ENCODE assay signal across 12 cellular contexts in genomic region chr1:214709241-214709640, GRCh38.
DNase-seq lines count a peak whose midpoint lies in the region; ATAC-seq and TF ChIP-seq lines count a peak whose summit lies in the region.
"Had no signal": no experiment of that assay in that cellular context is flagged by ENCODE, and none has a peak within 500 bp of the region (broad histone marks: within the 10 kb centered on the region; RNA-seq: fewer than 3 reads in every experiment).

No MANE protein-coding gene starts in this region.

- no peak overlapping the region for H3K14ac ChIP-seq in mesenchymal stem cell (ENCODE audit: low read length in 2 of 2)

- no peak overlapping the region for H3K4ac ChIP-seq in mesenchymal stem cell (ENCODE audit: low read depth in 1 of 2, low read length in 2 of 2)

- H3F3A ChIP-seq in PC-3 (ENCODE audit: low read length, unreplicated experiment) (no peaks in the 10 kb centered on the region), PC-9 (ENCODE audit: insufficient read depth, low read depth) (no peaks in the 10 kb centered on the region)

- H3K4me2 ChIP-seq in PC-3 (ENCODE audit: low read length) (no peak overlapping the region), mesenchymal stem cell (ENCODE audit: low read length, poor library complexity, severe bottlenecking) (no peak overlapping the region), PC-9 (no peak overlapping the region)

- H2AFZ ChIP-seq in PC-3 (ENCODE audit: low read length) (no peak overlapping the region), mesenchymal stem cell (ENCODE audit: low read depth, low read length) (no peak overlapping the region), PC-9 (no peak overlapping the region)

- H3K36me3 ChIP-seq in PC-3 (ENCODE audit: low read depth, low read length): no peaks in the 10 kb centered on the region
- no peaks in the 10 kb centered on the region for H3K36me3 ChIP-seq in mesenchymal stem cell (ENCODE audit: control insufficient read depth in 1 of 2, insufficient read depth in 2 of 2, low read depth in 1 of 2, low read length in 2 of 2)
- no peaks in the 10 kb centered on the region for H3K36me3 ChIP-seq in PC-9 (ENCODE audit: low read depth)
- no peaks in the 10 kb centered on the region for H3K36me3 ChIP-seq in upper lobe of right lung
- H3K36me3 ChIP-seq: BE2C had no signal

- H3K79me1 ChIP-seq in mesenchymal stem cell (replicated peaks; ENCODE audit: low read length, poor library complexity, severe bottlenecking): no peaks in the 10 kb centered on the region

- H2BK12ac ChIP-seq in mesenchymal stem cell (ENCODE audit: low read length in 2 of 2): no peak overlapping the region

- H4K20me1 ChIP-seq in PC-3 (ENCODE audit: low read length) (no peaks in the 10 kb centered on the region), PC-9 (ENCODE audit: insufficient read depth) (no peaks in the 10 kb centered on the region)

- TF ChIP-seq CTCF in PC-3 (conservative IDR thresholded peaks at IDR 0.05; ENCODE audit: low read depth, low read length): no peak
- TF ChIP-seq CTCF in PC-9 (conservative IDR thresholded peaks at IDR 0.05): no peak
- TF ChIP-seq CTCF in upper lobe of right lung (IDR thresholded peaks at IDR 0.05): no peak

- no peak overlapping the region for H4K8ac ChIP-seq in mesenchymal stem cell (ENCODE audit: low read length)

- H3K4me3 ChIP-seq in PC-3 (ENCODE audit: low read length) (no peak overlapping the region), mesenchymal stem cell (ENCODE audit: insufficient read depth in 1 of 2, low read depth in 1 of 2, low read length in 2 of 2) (no peak overlapping the region), PC-9 (no peak overlapping the region), upper lobe of right lung (no peak overlapping the region)

- DNase-seq in H4 (ENCODE audit: low spot score) (peak; percentile 36), PC-3 (peak; percentile 56), mesenchymal stem cell (peak; percentile 65), PC-9 (no peak), inferior parietal cortex (ENCODE audit: extremely low spot score) (no peak), upper lobe of right lung (no peak)
- no peak for DNase-seq in central memory CD4-positive, alpha-beta T cell
- DNase-seq: BE2C; CD4-positive, alpha-beta memory T cell; DMS79; H7 had no signal

- no peak overlapping the region for H2BK5ac ChIP-seq in mesenchymal stem cell (ENCODE audit: low read depth, low read length, poor library complexity, severe bottlenecking)

- no peak overlapping the region for H3K18ac ChIP-seq in mesenchymal stem cell (ENCODE audit: low read depth in 1 of 2, low read length in 2 of 2)

- H2AK5ac ChIP-seq in mesenchymal stem cell (ENCODE audit: low read length, severe bottlenecking): no peak overlapping the region

- H3K27ac ChIP-seq in PC-3 (ENCODE audit: low read length): 0 out of 2 replicates have a peak overlapping the region, but pooled peaks have one; percentile 23
- no peak overlapping the region for H3K27ac ChIP-seq in mesenchymal stem cell (ENCODE audit: low read length, poor library complexity, severe bottlenecking)
- no peak overlapping the region for H3K27ac ChIP-seq in PC-9
- H3K27ac ChIP-seq in upper lobe of right lung: no peak overlapping the region
- H3K27ac ChIP-seq: C4-2B had no signal

- WGBS in mesenchymal stem cell: 69% methylated on average over 3 of the region's 5 CpGs

- H3K9me3 ChIP-seq in PC-3 (ENCODE audit: low read length): no peaks in the 10 kb centered on the region
- peaks cover 9% of the 10 kb centered on the region for H3K9me3 ChIP-seq in mesenchymal stem cell (ENCODE audit: control insufficient read depth, low read length)
- H3K9me3 ChIP-seq in PC-9 (ENCODE audit: insufficient read depth, low read depth): no peaks in the 10 kb centered on the region
- no peaks in the 10 kb centered on the region for H3K9me3 ChIP-seq in upper lobe of right lung
- H3K9me3 ChIP-seq: BE2C had no signal

- H2BK15ac ChIP-seq in mesenchymal stem cell (ENCODE audit: low read depth, poor library complexity, severe bottlenecking): no peak overlapping the region

- intact Hi-C loops in PC-3 (cut with micrococcal nuclease): no loop called here
- intact Hi-C loops in PC-9 (cut with micrococcal nuclease; ENCODE audit: unreplicated experiment): no loop called here
- intact Hi-C loops in upper lobe of right lung (cut with DNase I): no loop called here

- POLR2A ChIA-PET in PC-3 (lab: Charles Lee; ENCODE audit: unreplicated experiment): no interaction called here
- POLR2A ChIA-PET in PC-9 (lab: Charles Lee; ENCODE audit: unreplicated experiment): no interaction called here

- BruUV-seq in PC-3 (replicated peaks; lab: Mats Ljungman, UMichigan): no TSS peak
- no TSS peak for BruUV-seq in PC-9 (replicated peaks; lab: Mats Ljungman, UMichigan)

- CTCF ChIA-PET in PC-3 (lab: Charles Lee) (no interaction called here), PC-9 (lab: Charles Lee) (interaction anchor here (0.6 kb wide), 1 partner anchor 14 kb away, joined by 3 read pairs; no protein-coding TSS in a partner anchor)

- ATAC-seq in PC-3 (peak; percentile 78), upper lobe of right lung (no peak)

- no peak overlapping the region for H3K23ac ChIP-seq in mesenchymal stem cell (ENCODE audit: low read length in 2 of 2)

- H3K27me3 ChIP-seq in PC-3 (ENCODE audit: low read length) (no peaks in the 10 kb centered on the region), mesenchymal stem cell (ENCODE audit: control insufficient read depth in 1 of 2, insufficient read depth in 1 of 2, low read length in 2 of 2) (no peaks in the 10 kb centered on the region), PC-9 (ENCODE audit: insufficient read depth, low read depth) (no peaks in the 10 kb centered on the region), upper lobe of right lung (no peaks in the 10 kb centered on the region)
- H3K27me3 ChIP-seq: BE2C had no signal

- no peak overlapping the region for H3K9ac ChIP-seq in PC-3 (ENCODE audit: low read length)
- no peak overlapping the region for H3K9ac ChIP-seq in mesenchymal stem cell (ENCODE audit: low read length)

- H3K9me2 ChIP-seq in PC-3 (replicated peaks; ENCODE audit: low read length): no peaks in the 10 kb centered on the region
- no peaks in the 10 kb centered on the region for H3K9me2 ChIP-seq in PC-9 (ENCODE audit: insufficient read depth)

- H3K79me2 ChIP-seq in PC-3 (ENCODE audit: low read length) (no peaks in the 10 kb centered on the region), PC-9 (ENCODE audit: low read depth) (no peaks in the 10 kb centered on the region)

- H2BK120ac ChIP-seq in mesenchymal stem cell (ENCODE audit: low read depth, low read length): no peak overlapping the region

- H3K4me1 ChIP-seq in PC-3 (ENCODE audit: insufficient read depth, low read length) (peaks cover 9% of the 10 kb centered on the region), mesenchymal stem cell (ENCODE audit: control insufficient read depth, insufficient read depth, low read depth, low read length) (no peaks in the 10 kb centered on the region), PC-9 (replicated peaks; ENCODE audit: insufficient read depth) (no peaks in the 10 kb centered on the region), upper lobe of right lung (no peaks in the 10 kb centered on the region)
- H3K4me1 ChIP-seq: BE2C had no signal

- no peak overlapping the region for H4K91ac ChIP-seq in mesenchymal stem cell (ENCODE audit: low read length)

Comparison
In these comparisons a context has a peak if more than half of its experiments do, and no peak if none do; other contexts are left out.
1. DNase-seq: peak in H4 (single experiment), PC-3 (single experiment) and mesenchymal stem cell (single experiment); none in PC-9 (0 of 2), inferior parietal cortex (single experiment), upper lobe of right lung (single experiment) and central memory CD4-positive, alpha-beta T cell (single experiment).